In genomic region chr11:92099183-92099582, GRCh38 we compare ENCODE assay signal across 9 cellular contexts.
"Had no signal": no experiment of that assay in that cellular context is flagged by ENCODE, and none has a peak within 500 bp of the region (broad histone marks: within the 10 kb centered on the region; RNA-seq: fewer than 3 reads in every experiment).

No MANE protein-coding gene starts in this region.

- H3K36me3 ChIP-seq: HAP-1 had no signal

- H3K27ac ChIP-seq: GM23248 had no signal

- DNase-seq: GM23248, GOT3, H7, H9, HCEC 1CT, HFFc6 had no signal

- H3K9me3 ChIP-seq: HAP-1 had no signal

- H3K4me2 ChIP-seq: GM23338 had no signal

- H3K4me3 ChIP-seq: GM23248, GM23338, HAP-1 had no signal

- H2AFZ ChIP-seq: GM23248, GM23338 had no signal

- ATAC-seq: GM23338, HCT116 had no signal

- H3K4me1 ChIP-seq: HAP-1 had no signal

- H3K9ac ChIP-seq: GM23248 had no signal
